16 cellular contexts compared by ENCODE assay signal in genomic region chr20:39823239-39823638, GRCh38.
A peak's percentile ranks its signal among the peaks of the same experiment; 100 is the strongest.
DNase-seq lines count a peak whose midpoint lies in the region; ATAC-seq and FAIRE-seq lines count a peak whose summit lies in the region.
"Had no signal": no experiment of that assay in that cellular context is flagged by ENCODE, and none has a peak within 500 bp of the region (broad histone marks: within the 10 kb centered on the region; RNA-seq: fewer than 3 reads in every experiment).

No MANE protein-coding gene starts in this region.

- ATAC-seq in GM18858 (IDR thresholded peaks at IDR 0.05; ENCODE audit: unreplicated experiment) (no peak), Right ventricle myocardium superior (ENCODE audit: poor library complexity) (no peak), GM18909 (IDR thresholded peaks at IDR 0.05; ENCODE audit: poor library complexity, unreplicated experiment) (no peak)
- ATAC-seq: GM12878, K562 had no signal

- intact Hi-C loops in Right ventricle myocardium superior (cut with DNase I) = no loop called here

- DNase-seq in AG08396 (ENCODE audit: low spot score) = peak; percentile 58
- DNase-seq in HTR-8/SVneo (ENCODE audit: insufficient read length, low spot score) = peak; percentile 17
- peak; percentile 26 for DNase-seq in brain pericyte (ENCODE audit: low read depth, low spot score)
- peak; percentile 92 for DNase-seq in myocyte (ENCODE audit: low read depth)
- DNase-seq in Right ventricle myocardium superior = no peak
- DNase-seq in ureter (ENCODE audit: low spot score) = no peak
- DNase-seq: activated CD4-positive, alpha-beta T cell treated with anti-CD3 and anti-CD28 coated beads, Interleukin-2, amount 50 U/mL, for 4 hours; activated effector memory CD4-positive, alpha-beta T cell treated with anti-CD3 and anti-CD28 coated beads, Interleukin-2, amount 50 U/mL, for 16 hours; caudate nucleus; NCI-H146; NCI-H510A; thyroid gland had no signal

- FAIRE-seq in HTR-8/SVneo (lab: Jason Lieb, UNC) = no peak
- FAIRE-seq: GM12878, K562 had no signal

Comparison
In these comparisons a context has a peak if more than half of its experiments do, and no peak if none do; other contexts are left out.
1. DNase-seq: peak in AG08396 (single experiment), HTR-8/SVneo (single experiment), brain pericyte (single experiment) and myocyte (single experiment); none in Right ventricle myocardium superior (single experiment) and ureter (single experiment).